ENCODE assay signal across 13 cellular contexts in genomic region chr1:2801046-2801445, GRCh38.
"Had no signal": no experiment of that assay in that cellular context is flagged by ENCODE, and none has a peak within 500 bp of the region (broad histone marks: within the 10 kb centered on the region; RNA-seq: fewer than 3 reads in every experiment).

No MANE protein-coding gene starts in this region.

- H3K4me1 ChIP-seq: prostate gland had no signal

- H3K4me3 Mint-ChIP-seq: activated CD4-positive, alpha-beta T cell treated with anti-CD3 and anti-CD28 coated beads, Interleukin-2, amount 10 ng/mL, durations not matched to agents 24 days and 14 days; activated CD8-positive, alpha-beta T cell treated with anti-CD3 and anti-CD28 coated beads, Interleukin-2, amount 10 ng/mL, durations not matched to agents 7 days and 5 days; activated naive CD8-positive, alpha-beta T cell; effector memory CD8-positive, alpha-beta T cell; mesothelial cell of epicardium; T-cell; type B pancreatic cell had no signal

- H3K27ac Mint-ChIP-seq: activated CD4-positive, alpha-beta T cell treated with anti-CD3 and anti-CD28 coated beads, Interleukin-2, amount 10 ng/mL, durations not matched to agents 24 days and 14 days; activated naive CD8-positive, alpha-beta T cell; effector memory CD8-positive, alpha-beta T cell; mesothelial cell of epicardium; T-cell; type B pancreatic cell had no signal

- FAIRE-seq: islet of Langerhans had no signal

- H3K27me3 Mint-ChIP-seq: activated CD4-positive, alpha-beta T cell treated with anti-CD3 and anti-CD28 coated beads, Interleukin-2, amount 10 ng/mL, durations not matched to agents 24 days and 14 days; type B pancreatic cell had no signal

- H3K27ac ChIP-seq: prostate gland had no signal

- H3K9me3 ChIP-seq: prostate gland, SK-N-SH had no signal

- H3K36me3 ChIP-seq: prostate gland had no signal

- DNase-seq: activated CD4-positive, CD25-positive, alpha-beta regulatory T cell; activated gamma-delta T cell; hippocampal formation had no signal

- H3K9ac ChIP-seq: SK-N-SH had no signal

- H3K4me1 Mint-ChIP-seq: activated CD4-positive, alpha-beta T cell treated with anti-CD3 and anti-CD28 coated beads, Interleukin-2, amount 10 ng/mL, durations not matched to agents 24 days and 14 days; mesothelial cell of epicardium had no signal

- H3K9me3 Mint-ChIP-seq: activated CD4-positive, alpha-beta T cell treated with anti-CD3 and anti-CD28 coated beads, Interleukin-2, amount 10 ng/mL, durations not matched to agents 24 days and 14 days; effector memory CD8-positive, alpha-beta T cell had no signal

- H3K4me3 ChIP-seq: prostate gland had no signal

- H3K36me3 Mint-ChIP-seq: activated naive CD8-positive, alpha-beta T cell; T-cell; type B pancreatic cell had no signal
